In the genomic region with DNA sequence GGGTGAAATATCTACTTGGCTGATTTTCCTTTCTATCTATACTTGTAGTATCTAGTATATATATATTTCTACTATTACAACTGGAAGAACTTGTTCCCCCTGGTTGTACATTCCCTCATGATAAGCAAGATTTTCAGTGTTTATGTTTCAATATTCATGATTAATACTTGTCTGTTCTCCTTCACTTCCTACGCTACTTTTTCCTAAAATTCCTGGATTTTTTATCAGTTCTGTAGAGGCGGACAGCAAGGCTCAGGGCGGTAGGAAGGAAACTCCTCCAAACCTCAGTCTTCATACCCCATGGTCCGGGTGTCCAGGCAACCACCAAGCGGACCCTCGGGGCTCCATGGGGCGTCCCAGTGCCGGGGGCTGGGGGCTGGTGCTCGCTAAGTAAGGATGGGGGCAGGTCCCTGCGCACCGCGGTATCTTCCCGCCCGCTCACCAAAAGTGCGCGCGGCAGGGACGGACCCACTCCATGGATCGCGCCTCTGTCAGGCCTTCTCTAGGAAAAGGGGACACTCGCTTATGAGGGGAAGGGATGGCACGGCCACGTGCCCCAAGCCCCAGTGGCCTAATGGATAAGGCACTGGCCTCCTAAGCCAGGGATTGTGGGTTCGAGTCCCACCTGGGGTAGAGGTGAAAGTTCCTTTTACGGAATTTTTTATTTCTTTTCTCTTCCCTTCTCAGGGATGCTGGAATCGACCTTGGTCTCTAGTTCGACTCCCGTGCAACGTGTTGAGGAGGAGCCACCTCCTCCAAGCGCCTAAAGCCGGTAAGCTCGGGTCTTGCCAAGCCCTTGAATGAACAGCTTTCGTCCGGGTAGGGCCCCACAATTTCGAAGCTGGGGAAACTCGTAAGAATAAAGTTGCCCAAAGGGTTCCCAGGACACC, we compare ENCODE assay signal across 8 cellular contexts. TPM values are rescaled to one million over a fixed set of nuclear protein-coding genes. Genes with fewer than 3 reads are reported as not detected.
DNase-seq lines count a peak whose midpoint lies in the region; ATAC-seq, FAIRE-seq and TF ChIP-seq lines count a peak whose summit lies in the region.

No MANE protein-coding gene starts in this region.

- H3K4me3 ChIP-seq in CD8-positive, alpha-beta T cell (ENCODE audit: low read depth, low read length) = peak overlapping the region; percentile 94

- H3K27me3 ChIP-seq in CD8-positive, alpha-beta T cell (ENCODE audit: insufficient read depth, low read length) = no peaks in the 10 kb centered on the region

- H3K36me3 ChIP-seq in CD8-positive, alpha-beta T cell (ENCODE audit: insufficient read depth, low read length) = peaks cover 3% of the 10 kb centered on the region

- TF ChIP-seq CTCF in CD8-positive, alpha-beta T cell (IDR thresholded peaks at IDR 0.05) = no peak

- H3K4me1 Mint-ChIP-seq in CD8-positive, alpha-beta T cell (ENCODE audit: low read depth) = peaks cover 53% of the 10 kb centered on the region

- peaks cover 45% of the 10 kb centered on the region for H3K4me1 ChIP-seq in CD8-positive, alpha-beta T cell (ENCODE audit: insufficient read depth, low read length)

- POLR2A ChIA-PET in CD8-positive, alpha-beta T cell (lab: Charles Lee) = interaction anchor here (1.0 to 2.5 kb wide), 5 partner anchors 13 to 80 kb away, joined by 3 to 20 read pairs (median 5); a partner anchor contains a TSS

- peak overlapping the region; percentile 92 for H3K4me3 Mint-ChIP-seq in CD8-positive, alpha-beta T cell

- intact Hi-C loops in CD8-positive, alpha-beta T cell (cut with DNase I, micrococcal nuclease) = loop anchor here in 1 of 2 experiments (1.0 kb wide), 1 partner anchor 21 kb away; a partner anchor contains a TSS

- ATAC-seq in CD8-positive, alpha-beta T cell = peak; percentile 4
- ATAC-seq in GM21717 (IDR thresholded peaks at IDR 0.05; ENCODE audit: unreplicated experiment) = peak; percentile 29

- CTCF ChIA-PET in CD8-positive, alpha-beta T cell (lab: Charles Lee) = interaction anchor here (1.3 to 3.3 kb wide), 4 partner anchors 14 to 72 kb away, joined by 3 to 17 read pairs (median 5); a partner anchor contains a TSS

- H3K27ac ChIP-seq in CD8-positive, alpha-beta T cell (ENCODE audit: low read depth, low read length) = peak overlapping the region; percentile 56

- peak overlapping the region; percentile 98 for H3K27ac Mint-ChIP-seq in CD8-positive, alpha-beta T cell

- no peaks in the 10 kb centered on the region for H3K27me3 Mint-ChIP-seq in CD8-positive, alpha-beta T cell (ENCODE audit: low read depth)

- DNase-seq in CD8-positive, alpha-beta T cell = peak; percentile 65 to 91 (median 83)
- DNase-seq in Kasumi-1 (lab: John Stamatoyannopoulos, UW) = peak; percentile 85 to 86
- DNase-seq in RCC 7860 (ENCODE audit: low spot score) = peak; percentile 95
- peak; percentile 54 to 81 for DNase-seq in activated T-helper 1 cell treated with anti-CD3 and anti-CD28 coated beads, Interleukin-2, amount 50 U/mL, for 16 hours (ENCODE audit: low read depth in 1 of 2, low spot score in 1 of 2)
- peak; percentile 87 for DNase-seq in fibroblast of gingiva (ENCODE audit: low read depth)
- peak; percentile 95 for DNase-seq in myocyte (ENCODE audit: low read depth)
- peak; percentile 100 for DNase-seq in stimulated activated CD8-positive, alpha-beta memory T cell treated with anti-CD3 and anti-CD28 coated beads, Interleukin-4, amount 100 ng/mL, for 48 hours

- peaks cover 5% of the 10 kb centered on the region for H3K36me3 Mint-ChIP-seq in CD8-positive, alpha-beta T cell

- no peaks in the 10 kb centered on the region for H3K9me3 ChIP-seq in CD8-positive, alpha-beta T cell (ENCODE audit: low read length)

- peaks cover 4% of the 10 kb centered on the region for H3K9me3 Mint-ChIP-seq in CD8-positive, alpha-beta T cell

- FAIRE-seq in RCC 7860 (lab: Jason Lieb, UNC) = peak; percentile 55

RNA-seq across cellular contexts. Expression of a gene that starts 13.2 kb away (rescaled TPM):
- 10 to 100 TPM; 69.9 to 71.6 TPM for total RNA-seq in CD8-positive, alpha-beta T cell
- total RNA-seq in myocyte = 278 and 305 TPM in 2 replicates
- polyA plus RNA-seq in myocyte (2012) = 314 TPM

RNA-seq across cellular contexts. Expression of a gene that starts 13.4 kb away (rescaled TPM):
- 10 to 100 TPM; 29.4 to 31.7 TPM for total RNA-seq in CD8-positive, alpha-beta T cell
- 18.4 and 20.6 TPM in 2 replicates for total RNA-seq in myocyte
- 26.0 TPM for polyA plus RNA-seq in myocyte (2012)

RNA-seq across cellular contexts. Expression of a gene that starts 21.1 kb away (rescaled TPM):
- total RNA-seq in CD8-positive, alpha-beta T cell = 10 to 100 TPM in 1 of 2 experiments, 1 to 10 TPM in 1; 9.2 to 11.2 TPM
- 34.8 and 39.9 TPM in 2 replicates for total RNA-seq in myocyte
- polyA plus RNA-seq in myocyte (2012) = 26.3 TPM

RNA-seq across cellular contexts. Expression of a gene that starts 46.2 kb away (rescaled TPM):
- total RNA-seq in CD8-positive, alpha-beta T cell = under 1 TPM; 0.14 to 0.27 TPM
- 22.5 and 23.6 TPM in 2 replicates for total RNA-seq in myocyte
- polyA plus RNA-seq in myocyte (2012) = 47.0 TPM

RNA-seq across cellular contexts. Expression of a gene that starts 54.2 kb away (rescaled TPM):
- total RNA-seq in CD8-positive, alpha-beta T cell = 1 to 10 TPM; 2.9 to 3.6 TPM
- total RNA-seq in myocyte = 0.88 and 1.6 TPM in 2 replicates
- polyA plus RNA-seq in myocyte (2012) = 0.73 TPM

Comparison
In these comparisons a context has a peak if more than half of its experiments do, and no peak if none do; other contexts are left out.
1. Peak in every context shown above with its lines: DNase-seq, ATAC-seq, H3K4me3 ChIP-seq and H3K27ac ChIP-seq.